In the genomic region with DNA sequence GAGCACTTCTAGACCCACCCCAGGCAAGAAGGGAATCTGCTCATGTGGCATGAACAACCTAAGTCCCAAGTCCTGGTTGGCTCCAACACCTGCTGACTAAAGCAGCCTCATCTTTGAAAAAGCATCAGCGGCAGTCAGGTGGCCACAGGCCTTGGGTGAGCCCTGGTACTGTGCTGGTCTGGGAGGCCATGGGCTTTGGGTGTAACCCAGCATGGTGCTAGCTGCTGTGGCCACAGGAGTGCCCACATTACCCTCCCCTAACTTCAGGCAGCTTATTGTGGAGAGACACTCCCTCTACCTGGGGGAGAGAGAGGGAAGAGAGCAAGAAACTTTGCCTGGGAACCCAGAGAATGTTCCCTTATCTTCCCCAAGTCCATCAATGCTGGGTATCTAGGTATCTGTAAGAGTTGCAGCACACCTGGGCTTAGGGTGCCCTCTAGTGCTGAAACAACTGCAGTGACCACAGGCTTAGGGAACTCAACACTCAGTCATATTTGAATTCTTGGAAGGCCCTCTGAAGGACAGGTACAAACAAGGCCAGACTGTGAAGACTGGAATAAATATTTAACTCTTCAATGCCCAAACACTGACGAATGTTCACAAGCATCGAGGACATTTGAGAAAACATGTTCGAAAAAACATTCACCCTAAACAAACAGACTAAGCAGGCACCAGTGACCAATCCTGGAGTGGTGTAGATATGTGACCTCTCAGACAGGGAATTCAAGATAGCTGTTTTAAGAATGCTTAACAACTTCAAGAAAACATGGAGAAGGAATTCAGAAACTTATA, we compare ENCODE assay signal across 10 cellular contexts.
DNase-seq lines count a peak whose midpoint lies in the region; ATAC-seq and TF ChIP-seq lines count a peak whose summit lies in the region.
"Had no signal": no experiment of that assay in that cellular context is flagged by ENCODE, and none has a peak within 500 bp of the region (broad histone marks: within the 10 kb centered on the region; RNA-seq: fewer than 3 reads in every experiment).

No MANE protein-coding gene starts in this region.

- H3K27me3 ChIP-seq in MM.1S (replicated peaks; ENCODE audit: insufficient read depth, low read length) (no peaks in the 10 kb centered on the region), trophoblast cell (ENCODE audit: insufficient read depth, low read length) (no peaks in the 10 kb centered on the region), adrenal gland (no peaks in the 10 kb centered on the region)

- H3K4me3 ChIP-seq in MM.1S (ENCODE audit: low read length) (no peak overlapping the region), cardiac fibroblast (replicated peaks in 1 of 2; ENCODE audit: low read depth in 2 of 2, low read length in 2 of 2) (no peak overlapping the region), trophoblast cell (ENCODE audit: low read depth, low read length) (no peak overlapping the region), adrenal gland (no peak overlapping the region)
- H3K4me3 ChIP-seq: lung, thoracic aorta had no signal

- no CpG with 5 or more reads among the region's 4 CpGs for WGBS in trophoblast cell (ENCODE audit: extremely low coverage, insufficient coverage, insufficient read length)
- 92 to 100% (median 97%) methylated on average over 3 to 4 of the region's 4 CpGs for WGBS in adrenal gland, 4 donors

- H2BK12ac ChIP-seq in trophoblast cell (ENCODE audit: low read length): peak overlapping the region; percentile 26

- H3K9me2 ChIP-seq in MM.1S (replicated peaks; ENCODE audit: insufficient read depth, low read length): no peaks in the 10 kb centered on the region

- H3K23ac ChIP-seq in trophoblast cell (ENCODE audit: low read length): no peak overlapping the region

- peak overlapping the region; percentile 14 for H3K4ac ChIP-seq in trophoblast cell (ENCODE audit: low read depth, low read length)

- no peak overlapping the region for H2AK5ac ChIP-seq in trophoblast cell (ENCODE audit: low read length)

- DNase-seq in NCI-H526 (lab: John Stamatoyannopoulos, UW): peak; percentile 6 to 28
- DNase-seq in NCI-H526 treated with DMSO at 0.1 percent for 48 hours (lab: John Stamatoyannopoulos, UW): no peak
- peak; percentile 65 for DNase-seq in MM.1S
- peak; percentile 25 to 61 for DNase-seq in cardiac fibroblast (ENCODE audit: low read depth in 2 of 2)
- DNase-seq in trophoblast cell: no peak
- no peak for DNase-seq in adrenal gland

- H4K8ac ChIP-seq in trophoblast cell (ENCODE audit: low read depth, low read length): peak overlapping the region; percentile 23

- H3K9me3 ChIP-seq in MM.1S (replicated peaks; ENCODE audit: insufficient read depth, low read length): no peaks in the 10 kb centered on the region
- peaks cover 5% of the 10 kb centered on the region for H3K9me3 ChIP-seq in trophoblast cell (ENCODE audit: insufficient read depth, low read depth, low read length)
- H3K9me3 ChIP-seq in adrenal gland (replicated peaks in 1 of 3): peaks cover 0 to 9% (median 0%) of the 10 kb centered on the region in 3 donors

- H2AFZ ChIP-seq in MM.1S (ENCODE audit: low read length) (no peak overlapping the region), trophoblast cell (ENCODE audit: insufficient read depth, low read length, poor library complexity) (no peak overlapping the region)

- peak; percentile 90 for TF ChIP-seq CTCF in MM.1S (IDR thresholded peaks at IDR 0.05; ENCODE audit: low read length)
- peak; percentile 72 for TF ChIP-seq CTCF in cardiac fibroblast (IDR thresholded peaks at IDR 0.05; ENCODE audit: low read depth, low read length)
- TF ChIP-seq CTCF in adrenal gland (IDR thresholded peaks at IDR 0.05): peak in 2 of 6 experiments; percentile 12 to 23

- no peak overlapping the region for H3K27ac ChIP-seq in MM.1S (ENCODE audit: low read length)
- peak overlapping the region; percentile 60 for H3K27ac ChIP-seq in trophoblast cell (ENCODE audit: low read depth, low read length)
- H3K27ac ChIP-seq in adrenal gland: no peak overlapping the region
- H3K27ac ChIP-seq: thoracic aorta had no signal

- no peaks in the 10 kb centered on the region for H3K79me1 ChIP-seq in trophoblast cell (ENCODE audit: low read length)

- H3F3A ChIP-seq in MM.1S (ENCODE audit: insufficient read depth, low read length): 0 out of 2 replicates have a peak, but pooled peaks cover 4% of the 10 kb centered on the region

- H2BK5ac ChIP-seq in trophoblast cell (ENCODE audit: low read depth, low read length, poor library complexity): peak overlapping the region; percentile 10

- intact Hi-C loops in adrenal gland (cut with DNase I): no loop called here

- H4K91ac ChIP-seq in trophoblast cell (ENCODE audit: low read depth, low read length): peak overlapping the region; percentile 28

- peak overlapping the region; percentile 93 for H3K18ac ChIP-seq in trophoblast cell (ENCODE audit: low read length)

- no peak for TF ChIP-seq POLR2A in adrenal gland (IDR thresholded peaks at IDR 0.05)

- no peak overlapping the region for H4K12ac ChIP-seq in trophoblast cell (ENCODE audit: low read depth, low read length)

- H3K79me2 ChIP-seq in MM.1S (ENCODE audit: low read length) (peaks cover 47% of the 10 kb centered on the region), trophoblast cell (ENCODE audit: control insufficient read depth, insufficient read depth, low read length, poor library complexity) (peaks cover 3% of the 10 kb centered on the region)

- H3K4me1 ChIP-seq in MM.1S (ENCODE audit: low read length): no peaks in the 10 kb centered on the region
- H3K4me1 ChIP-seq in trophoblast cell (ENCODE audit: control insufficient read depth in 1 of 2, insufficient read depth in 2 of 2, low read length in 2 of 2): peaks cover 7 to 9% of the 10 kb centered on the region in 2 experiments
- no peaks in the 10 kb centered on the region for H3K4me1 ChIP-seq in adrenal gland (replicated peaks in 1 of 2)

- H3K36me3 ChIP-seq in MM.1S (replicated peaks; ENCODE audit: insufficient read depth, low read length): peaks cover 4% of the 10 kb centered on the region; the same call in 1 of the 2 replicates
- H3K36me3 ChIP-seq in trophoblast cell (ENCODE audit: control insufficient read depth in 1 of 2, insufficient read depth in 2 of 2, low read length in 2 of 2): peaks cover 13 to 26% of the 10 kb centered on the region in 2 experiments
- peaks cover 0 to 45% of the 10 kb centered on the region in 2 donors for H3K36me3 ChIP-seq in adrenal gland (replicated peaks in 1 of 2)

- H3K14ac ChIP-seq in trophoblast cell (ENCODE audit: low read length): peak overlapping the region; percentile 65

- no peak overlapping the region for H2BK120ac ChIP-seq in trophoblast cell (ENCODE audit: insufficient read depth, low read length, poor library complexity)

- no peak overlapping the region for H3K9ac ChIP-seq in MM.1S (ENCODE audit: low read length)
- H3K9ac ChIP-seq in trophoblast cell (ENCODE audit: low read length): no peak overlapping the region

- H4K20me1 ChIP-seq in MM.1S (ENCODE audit: insufficient read depth, low read length): peaks cover 2% of the 10 kb centered on the region

- ATAC-seq in HG03280 (IDR thresholded peaks at IDR 0.05; ENCODE audit: unreplicated experiment) (no peak), HG02610 (IDR thresholded peaks at IDR 0.05; ENCODE audit: unreplicated experiment) (no peak)

- H3K4me2 ChIP-seq in MM.1S (ENCODE audit: low read depth, low read length): no peak overlapping the region
- no peak overlapping the region for H3K4me2 ChIP-seq in trophoblast cell (ENCODE audit: low read length)

Comparison
In these comparisons a context has a peak if more than half of its experiments do, and no peak if none do; other contexts are left out.
1. DNase-seq: peak in NCI-H526 (2 of 2), MM.1S (single experiment) and cardiac fibroblast (2 of 2); none in NCI-H526 treated with DMSO at 0.1 percent for 48 hours (single experiment), trophoblast cell (0 of 2) and adrenal gland (0 of 7).